1 cellular context compared by ENCODE assay signal in genomic region chr16:89871895-89872294, GRCh38.
TF ChIP-seq lines count a peak whose summit lies in the region.

No MANE protein-coding gene starts in this region.

TF ChIP-seq in HCT116, 20 proteins besides CTCF, POLR2A, EP300 and RAD21:
- TF ChIP-seq CEBPB (IDR thresholded peaks at IDR 0.05; ENCODE audit: low read depth) = no peak
- TF ChIP-seq ELF1 (IDR thresholded peaks at IDR 0.05; ENCODE audit: borderline replicate concordance, low read depth) = no peak
- TF ChIP-seq CBX3 (IDR thresholded peaks at IDR 0.05; ENCODE audit: low read depth) = no peak
- no peak for TF ChIP-seq TCF7L2 (IDR thresholded peaks at IDR 0.05; ENCODE audit: borderline replicate concordance, extremely low read depth, insufficient read depth, insufficient read length)
- TF ChIP-seq JUND (IDR thresholded peaks at IDR 0.05) = no peak
- no peak for TF ChIP-seq EZH2phosphoT487 (IDR thresholded peaks at IDR 0.05; ENCODE audit: borderline replicate concordance)
- no peak for TF ChIP-seq SRF (IDR thresholded peaks at IDR 0.05; ENCODE audit: low read depth)
- no peak for TF ChIP-seq EZH2 (IDR thresholded peaks at IDR 0.05)
- no peak for TF ChIP-seq POLR2AphosphoS5 (IDR thresholded peaks at IDR 0.05; ENCODE audit: low read depth, low read length)
- no peak for TF ChIP-seq FOSL1 (IDR thresholded peaks at IDR 0.05; ENCODE audit: low read depth)
- no peak for TF ChIP-seq ZNF274 (IDR thresholded peaks at IDR 0.05; ENCODE audit: low read depth, low read length)
